Comparison of ENCODE assay signal across 23 cellular contexts in the genomic region with DNA sequence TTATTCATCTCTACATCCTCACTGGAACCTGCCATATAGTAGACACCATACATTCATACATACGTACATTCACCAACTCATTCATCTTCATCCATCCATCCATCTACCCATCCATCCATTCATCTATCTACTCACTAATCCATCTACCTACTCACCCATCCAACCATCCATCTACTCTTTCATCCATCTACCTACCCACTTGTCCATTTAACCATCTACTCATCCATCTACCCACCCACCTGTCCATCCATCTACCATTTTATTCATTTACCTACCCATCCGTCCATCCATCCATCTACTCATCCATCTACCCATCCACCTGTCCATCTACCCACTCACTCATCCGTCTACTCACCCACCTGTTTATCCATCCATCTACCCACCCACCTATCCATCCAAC. TPM values are rescaled to one million over a fixed set of nuclear protein-coding genes. Genes with fewer than 3 reads are reported as not detected.
DNase-seq lines count a peak whose midpoint lies in the region; ATAC-seq and TF ChIP-seq lines count a peak whose summit lies in the region.
"Had no signal": no experiment of that assay in that cellular context is flagged by ENCODE, and none has a peak within 500 bp of the region (broad histone marks: within the 10 kb centered on the region; RNA-seq: fewer than 3 reads in every experiment).

No MANE protein-coding gene starts in this region.

- peaks cover 4 to 32% (median 16%) of the 10 kb centered on the region in 3 donors for H3K4me1 Mint-ChIP-seq in CD8-positive, alpha-beta memory T cell
- H3K4me1 Mint-ChIP-seq in activated CD4-positive, alpha-beta memory T cell treated with anti-CD3 and anti-CD28 coated beads, Interleukin-2, amount 10 ng/mL, durations not matched to agents 7 days and 5 days, result no peaks in the 10 kb centered on the region

- peak overlapping the region; percentile 85; the same call in 1 of the 2 replicates for H3K27ac ChIP-seq in BLaER1
- no peak overlapping the region for H3K27ac ChIP-seq in CD8-positive, alpha-beta memory T cell (ENCODE audit: low read depth, low read length)
- H3K27ac ChIP-seq in KOPT-K1 (ENCODE audit: low read depth, low read length, poor library complexity, severe bottlenecking), result peak overlapping the region; percentile 94
- peak overlapping the region; percentile 97 for H3K27ac ChIP-seq in neutrophil
- no peak overlapping the region for H3K27ac ChIP-seq in vagina

- H3K4me3 ChIP-seq in BLaER1, result no peak overlapping the region
- peak overlapping the region; percentile 10 for H3K4me3 ChIP-seq in CD8-positive, alpha-beta memory T cell (ENCODE audit: low read length)
- no peak overlapping the region for H3K4me3 ChIP-seq in neutrophil (ENCODE audit: low read depth in 1 of 2, low read length in 1 of 2)
- H3K4me3 ChIP-seq in vagina, result no peak overlapping the region

- peaks cover 68% of the 10 kb centered on the region for H3K4me1 ChIP-seq in BLaER1
- peaks cover 78% of the 10 kb centered on the region for H3K4me1 ChIP-seq in CD8-positive, alpha-beta memory T cell (ENCODE audit: insufficient read depth, low read length)
- H3K4me1 ChIP-seq in neutrophil (ENCODE audit: control insufficient read depth in 1 of 2, insufficient read depth in 1 of 2, low read depth in 1 of 2, low read length in 1 of 2), result peaks cover 63 to 83% of the 10 kb centered on the region in 2 experiments
- H3K4me1 ChIP-seq in vagina, result peaks cover 26% of the 10 kb centered on the region

- POLR2A ChIA-PET in CD8-positive, alpha-beta memory T cell (lab: Charles Lee), result interaction anchor here (2.7 to 5.9 kb wide), 3 partner anchors 26 to 55 kb away, joined by 15 to 67 read pairs (median 22); a partner anchor contains a TSS
- POLR2A ChIA-PET in activated CD4-positive, alpha-beta memory T cell treated with anti-CD3 and anti-CD28 coated beads, Interleukin-2, amount 10 ng/mL, durations not matched to agents 7 days and 5 days (lab: Charles Lee), result interaction anchor here (2.5 to 6.1 kb wide), 4 partner anchors 10 to 57 kb away, joined by 18 to 375 read pairs (median 164); a partner anchor contains a TSS

- no peak overlapping the region for H3K9ac ChIP-seq in BLaER1
- H3K9ac ChIP-seq: SK-N-SH had no signal

- TF ChIP-seq POLR2A in vagina (IDR thresholded peaks at IDR 0.05), result no peak

- H3K9me3 ChIP-seq in BLaER1 (no peaks in the 10 kb centered on the region), KOPT-K1 (ENCODE audit: insufficient read depth, low read length, poor library complexity, severe bottlenecking) (no peaks in the 10 kb centered on the region), neutrophil (no peaks in the 10 kb centered on the region), vagina (no peaks in the 10 kb centered on the region)
- H3K9me3 ChIP-seq in CD8-positive, alpha-beta memory T cell (ENCODE audit: low read length), result no peaks in the 10 kb centered on the region
- H3K9me3 ChIP-seq: SK-N-SH had no signal

- no peak overlapping the region for H3K4me3 Mint-ChIP-seq in CD8-positive, alpha-beta memory T cell
- no peak overlapping the region for H3K4me3 Mint-ChIP-seq in activated CD4-positive, alpha-beta memory T cell treated with anti-CD3 and anti-CD28 coated beads, Interleukin-2, amount 10 ng/mL, durations not matched to agents 7 days and 5 days

- no peaks in the 10 kb centered on the region for H3K36me3 Mint-ChIP-seq in CD8-positive, alpha-beta memory T cell
- no peaks in the 10 kb centered on the region for H3K36me3 Mint-ChIP-seq in activated CD4-positive, alpha-beta memory T cell treated with anti-CD3 and anti-CD28 coated beads, Interleukin-2, amount 10 ng/mL, durations not matched to agents 7 days and 5 days (ENCODE audit: low read depth)

- intact Hi-C loops in vagina (cut with DNase I), result no loop called here

- H4K20me1 ChIP-seq in BLaER1, result no peaks in the 10 kb centered on the region

- CTCF ChIA-PET in CD8-positive, alpha-beta memory T cell (lab: Charles Lee), result interaction anchor here (1.8 to 6.1 kb wide), 3 partner anchors 9 to 34 kb away, joined by 5 to 93 read pairs (median 6); a partner anchor contains a TSS
- CTCF ChIA-PET in activated CD4-positive, alpha-beta memory T cell treated with anti-CD3 and anti-CD28 coated beads, Interleukin-2, amount 10 ng/mL, durations not matched to agents 7 days and 5 days (lab: Charles Lee), result interaction anchor here (1.8 to 3.5 kb wide), 2 partner anchors 63 to 103 kb away, joined by 5 to 18 read pairs; no protein-coding TSS in a partner anchor

- ATAC-seq in GM21360 (IDR thresholded peaks at IDR 0.05; ENCODE audit: unreplicated experiment), result no peak
- ATAC-seq: HepG2, Panc1 had no signal

- peaks cover 0 to 2% (median 0%) of the 10 kb centered on the region in 5 donors for H3K9me3 Mint-ChIP-seq in CD8-positive, alpha-beta memory T cell
- no peaks in the 10 kb centered on the region for H3K9me3 Mint-ChIP-seq in activated CD4-positive, alpha-beta memory T cell treated with anti-CD3 and anti-CD28 coated beads, Interleukin-2, amount 10 ng/mL, durations not matched to agents 7 days and 5 days

- no peak overlapping the region for H3K27ac Mint-ChIP-seq in CD8-positive, alpha-beta memory T cell
- no peak overlapping the region for H3K27ac Mint-ChIP-seq in activated CD4-positive, alpha-beta memory T cell treated with anti-CD3 and anti-CD28 coated beads, Interleukin-2, amount 10 ng/mL, durations not matched to agents 7 days and 5 days

- no peaks in the 10 kb centered on the region for H3K36me3 ChIP-seq in BLaER1
- no peaks in the 10 kb centered on the region for H3K36me3 ChIP-seq in CD8-positive, alpha-beta memory T cell (ENCODE audit: insufficient read depth, low read length)
- H3K36me3 ChIP-seq in KOPT-K1 (ENCODE audit: insufficient read depth, low read length), result no peaks in the 10 kb centered on the region
- no peaks in the 10 kb centered on the region for H3K36me3 ChIP-seq in neutrophil
- no peaks in the 10 kb centered on the region for H3K36me3 ChIP-seq in vagina

- peak overlapping the region; percentile 81 for H3K4me2 ChIP-seq in BLaER1
- H3K4me2 ChIP-seq: SK-N-SH had no signal

- H3K27me3 ChIP-seq in BLaER1 (no peaks in the 10 kb centered on the region), neutrophil (no peaks in the 10 kb centered on the region), vagina (no peaks in the 10 kb centered on the region)
- H3K27me3 ChIP-seq in CD8-positive, alpha-beta memory T cell (ENCODE audit: insufficient read depth, low read length, poor library complexity, severe bottlenecking), result no peaks in the 10 kb centered on the region

- DNase-seq in CD8-positive, alpha-beta memory T cell, result no peak
- DNase-seq in G401 (ENCODE audit: low spot score), result no peak
- DNase-seq in activated CD4-positive, alpha-beta memory T cell treated with anti-CD3 and anti-CD28 coated beads, Interleukin-2, amount 10 ng/mL, durations not matched to agents 7 days and 5 days, result no peak
- no peak for DNase-seq in vagina (ENCODE audit: extremely low spot score in 2 of 2)
- DNase-seq: KG1; NCI-H1105; NCI-H146; NCI-H2029 treated with DMSO at 0.1 percent for 48 hours; NCI-H226; NCI-H510A treated with DMSO at 0.1 percent for 48 hours; NCI-H748 treated with DMSO at 0.1 percent for 48 hours; NK-92 treated with Interleukin-12 subunit alpha and Interleukin-12 subunit beta, amount 100 ng/mL, for 24 hours; SIG-M5; SK-N-SH had no signal

- in situ Hi-C loops in G401 (cut with HindIII; ENCODE audit: low sequenced_read_pairs), result no loop called here

- peaks cover 0 to 1% of the 10 kb centered on the region in 2 donors for H3K27me3 Mint-ChIP-seq in CD8-positive, alpha-beta memory T cell
- peaks cover 2% of the 10 kb centered on the region for H3K27me3 Mint-ChIP-seq in activated CD4-positive, alpha-beta memory T cell treated with anti-CD3 and anti-CD28 coated beads, Interleukin-2, amount 10 ng/mL, durations not matched to agents 7 days and 5 days

- TF ChIP-seq CTCF in neutrophil (IDR thresholded peaks at IDR 0.05) (no peak), vagina (IDR thresholded peaks at IDR 0.05) (no peak)

RNA-seq across cellular contexts. Expression of a gene that starts 31.9 kb away (rescaled TPM):
- 100 to 1,000 TPM; 219 to 224 TPM for total RNA-seq in CD8-positive, alpha-beta memory T cell
- polyA plus RNA-seq in CD8-positive, alpha-beta memory T cell, result 288 TPM
- not detected in 2 replicates for total RNA-seq in G401 (2014; rRNA removed; shearing (Covaris generic))
- total RNA-seq in activated CD4-positive, alpha-beta memory T cell treated with anti-CD3 and anti-CD28 coated beads, Interleukin-2, amount 10 ng/mL, durations not matched to agents 7 days and 5 days, result 100 to 1,000 TPM; 304 to 313 TPM
- 25.5 TPM for total RNA-seq in vagina
- total RNA-seq: A172, HepG2 had no signal
- polyA plus RNA-seq: AG04450, BJ, HepG2, SK-N-SH had no signal

RNA-seq across cellular contexts. Expression of a gene that starts 59.6 kb away (rescaled TPM):
- not detected for total RNA-seq in CD8-positive, alpha-beta memory T cell
- polyA plus RNA-seq in CD8-positive, alpha-beta memory T cell, result not detected
- not detected in 2 replicates for total RNA-seq in G401 (2014; rRNA removed; shearing (Covaris generic))
- not detected for total RNA-seq in activated CD4-positive, alpha-beta memory T cell treated with anti-CD3 and anti-CD28 coated beads, Interleukin-2, amount 10 ng/mL, durations not matched to agents 7 days and 5 days
- total RNA-seq in vagina, result 4.9 TPM
- total RNA-seq: A172, HepG2 had no signal
- polyA plus RNA-seq: AG04450, HepG2, SK-N-SH had no signal

Comparison
In these comparisons a context has a peak if more than half of its experiments do, and no peak if none do; other contexts are left out.
1. H3K27ac ChIP-seq: peak in BLaER1 (single experiment), KOPT-K1 (single experiment) and neutrophil (single experiment); none in CD8-positive, alpha-beta memory T cell (single experiment) and vagina (single experiment).
2. RNA of a gene that starts 31.9 kb away (total RNA-seq): 304 to 313 TPM in activated CD4-positive, alpha-beta memory T cell treated with anti-CD3 and anti-CD28 coated beads, Interleukin-2, amount 10 ng/mL, durations not matched to agents 7 days and 5 days, 219 to 224 TPM in CD8-positive, alpha-beta memory T cell and 25.5 TPM in vagina (single experiment); not detected in G401; every median in the first group is over 10 times any median in the second.